Comparison of ENCODE assay signal across 8 cellular contexts in genomic region chr6:157176-157575, GRCh38.
A peak's percentile ranks its signal among the peaks of the same experiment; 100 is the strongest.
DNase-seq lines count a peak whose midpoint lies in the region; ATAC-seq and TF ChIP-seq lines count a peak whose summit lies in the region.
"Not testable (repeated sequence)": the region's sequence is repeated elsewhere in the genome, so short reads cannot be mapped to it uniquely, and the experiment has no call there.

No MANE protein-coding gene starts in this region.

- not testable (repeated sequence) for ATAC-seq in foreskin keratinocyte

- H2AFZ ChIP-seq in OCI-LY3 (ENCODE audit: low read depth, low read length), result not testable (repeated sequence)

- H3K36me3 ChIP-seq in BJ (ENCODE audit: control insufficient read depth, insufficient read depth, low read length); OCI-LY3 (replicated peaks; ENCODE audit: low read depth, low read length): not testable (repeated sequence)

- peaks cover 23% of the 10 kb centered on the region for H3K27me3 Mint-ChIP-seq in brain

- H3K36me3 Mint-ChIP-seq in brain, result not testable (repeated sequence)

- H3K9me3 Mint-ChIP-seq in brain, result not testable (repeated sequence)

- POLR2A ChIA-PET in BJ (lab: Charles Lee), result not testable (repeated sequence)

- TF ChIP-seq CTCF in BJ (IDR thresholded peaks at IDR 0.05; ENCODE audit: insufficient read depth, low read depth, low read length) (peak; percentile 29; the same call in 1 of the 2 replicates), GM12873 (IDR thresholded peaks at IDR 0.05; ENCODE audit: insufficient read depth, low read depth, low read length, missing control alignments) (peak; percentile 36), LNCAP (IDR thresholded peaks at IDR 0.05) (peak; percentile 40), OCI-LY3 (IDR thresholded peaks at IDR 0.05; ENCODE audit: low read depth, low read length) (peak; percentile 45), brain (conservative IDR thresholded peaks at IDR 0.05) (peak; percentile 28 to 53), foreskin keratinocyte (conservative IDR thresholded peaks at IDR 0.05) (peak; percentile 42), retinal pigment epithelial cell (conservative IDR thresholded peaks at IDR 0.05; ENCODE audit: low read depth, low read length) (peak; percentile 34)

- not testable (repeated sequence) for H3K27ac Mint-ChIP-seq in brain

- H3K4me1 ChIP-seq in OCI-LY3 (ENCODE audit: low read length), result peaks cover 54% of the 10 kb centered on the region
- H3K4me1 ChIP-seq in foreskin keratinocyte, result not testable (repeated sequence)

- not testable (repeated sequence) for H3K79me2 ChIP-seq in OCI-LY3 (ENCODE audit: low read length)

- H3K9me3 ChIP-seq in OCI-LY3 (ENCODE audit: insufficient read depth, low read length), result not testable (repeated sequence)

- H3K4me1 Mint-ChIP-seq in brain, result not testable (repeated sequence)

- peak overlapping the region; percentile 31; the same call in 1 of the 2 replicates for H3K4me2 ChIP-seq in OCI-LY3 (ENCODE audit: low read length)

- not testable (repeated sequence) for H3K9ac ChIP-seq in OCI-LY3 (ENCODE audit: low read length)

- not testable (repeated sequence) for DNase-seq in BJ (ENCODE audit: low read depth); foreskin keratinocyte; retinal pigment epithelial cell (ENCODE audit: low read depth)
- DNase-seq in activated CD4-positive, alpha-beta T cell treated with anti-CD3 and anti-CD28 coated beads for 48 hours, result peak; percentile 27

- H4K20me1 ChIP-seq in OCI-LY3 (ENCODE audit: insufficient read depth, low read length), result not testable (repeated sequence)

- H3K27ac ChIP-seq in OCI-LY3 (ENCODE audit: low read length); foreskin keratinocyte: not testable (repeated sequence)

- not testable (repeated sequence) for H3K4me3 ChIP-seq in BJ (ENCODE audit: low read depth, low read length); OCI-LY3 (ENCODE audit: low read length); retinal pigment epithelial cell (ENCODE audit: low read length)

- CTCF ChIA-PET in BJ (lab: Yijun Ruan, JAX), result not testable (repeated sequence)

- not testable (repeated sequence) for H3K27me3 ChIP-seq in BJ (ENCODE audit: control insufficient read depth, insufficient read depth, low read length); OCI-LY3 (ENCODE audit: low read depth, low read length)
- H3K27me3 ChIP-seq in foreskin keratinocyte, result peaks cover 14% of the 10 kb centered on the region

- not testable (repeated sequence) for H3K4me3 Mint-ChIP-seq in brain
